9 cellular contexts compared by ENCODE assay signal in genomic region chr16:20897897-20898296, GRCh38. TPM values are rescaled to one million over a fixed set of nuclear protein-coding genes. Genes with fewer than 3 reads are reported as not detected.
DNase-seq lines count a peak whose midpoint lies in the region; ATAC-seq and TF ChIP-seq lines count a peak whose summit lies in the region.
"Had no signal": no experiment of that assay in that cellular context is flagged by ENCODE, and none has a peak within 500 bp of the region (broad histone marks: within the 10 kb centered on the region; RNA-seq: fewer than 3 reads in every experiment).

No MANE protein-coding gene starts in this region.

- H3K4me3 ChIP-seq in iPS-20b (ENCODE audit: low read length) (no peak overlapping the region), smooth muscle cell (peak overlapping the region; percentile 80)

- H3K36me3 ChIP-seq in iPS-20b (ENCODE audit: insufficient read depth, low read depth, low read length) (peaks cover 33% of the 10 kb centered on the region), smooth muscle cell (ENCODE audit: low read depth) (no peaks in the 10 kb centered on the region)

- no peak overlapping the region for H2AFZ ChIP-seq in smooth muscle cell (ENCODE audit: low read depth)

- H3K27me3 Mint-ChIP-seq in activated CD4-positive, alpha-beta T cell treated with anti-CD3 and anti-CD28 coated beads, Interleukin-2, amount 10 ng/mL, durations not matched to agents 24 days and 14 days: no peaks in the 10 kb centered on the region
- H3K27me3 Mint-ChIP-seq in activated T-helper 2 cell treated with anti-CD3 and anti-CD28 coated beads, Interferon-gamma antibody, Interleukin-2, Interleukin-4, amounts not matched to agents 10 μg/mL and 5 μg/mL and 100 μg/mL, durations not matched to agents 14 hours and 24 hours and 36 hours (ENCODE audit: low read depth): no peaks in the 10 kb centered on the region

- H3K9ac ChIP-seq in iPS-20b (ENCODE audit: low read depth, low read length) (peak overlapping the region; percentile 34; the same call in 1 of the 2 replicates), smooth muscle cell (ENCODE audit: low read depth) (no peak overlapping the region)

- 66% methylated on average over 3 of the region's 3 CpGs for WGBS in smooth muscle cell (ENCODE audit: low lambda C conversion rate)

- no peak overlapping the region for H3K27ac ChIP-seq in iPS-20b (ENCODE audit: low read length)
- H3K27ac ChIP-seq in smooth muscle cell (ENCODE audit: low read depth): peak overlapping the region; percentile 94

- TF ChIP-seq CTCF in smooth muscle cell (IDR thresholded peaks at IDR 0.05; ENCODE audit: borderline replicate concordance, insufficient read depth, poor library complexity, severe bottlenecking): no peak

- H3K4me1 ChIP-seq in iPS-20b (ENCODE audit: insufficient read depth, low read length) (peaks cover 13% of the 10 kb centered on the region; the same call in 1 of the 2 replicates), smooth muscle cell (ENCODE audit: low read depth) (peaks cover 27% of the 10 kb centered on the region)

- no peaks in the 10 kb centered on the region for H3K27me3 ChIP-seq in iPS-20b (ENCODE audit: insufficient read depth, low read length)
- no peaks in the 10 kb centered on the region for H3K27me3 ChIP-seq in smooth muscle cell (ENCODE audit: low read depth)

- peaks cover 54% of the 10 kb centered on the region for H3K4me1 Mint-ChIP-seq in activated CD4-positive, alpha-beta T cell treated with anti-CD3 and anti-CD28 coated beads, Interleukin-2, amount 10 ng/mL, durations not matched to agents 24 days and 14 days
- H3K4me1 Mint-ChIP-seq in activated T-helper 2 cell treated with anti-CD3 and anti-CD28 coated beads, Interferon-gamma antibody, Interleukin-2, Interleukin-4, amounts not matched to agents 10 μg/mL and 5 μg/mL and 100 μg/mL, durations not matched to agents 14 hours and 24 hours and 36 hours (ENCODE audit: low read depth): peaks cover 52% of the 10 kb centered on the region

- peaks cover 68% of the 10 kb centered on the region for H4K20me1 ChIP-seq in smooth muscle cell (ENCODE audit: low read depth)

- H3K4me3 Mint-ChIP-seq in activated CD4-positive, alpha-beta T cell treated with anti-CD3 and anti-CD28 coated beads, Interleukin-2, amount 10 ng/mL, durations not matched to agents 24 days and 14 days: peak overlapping the region; percentile 89
- peak overlapping the region; percentile 90 for H3K4me3 Mint-ChIP-seq in activated T-helper 2 cell treated with anti-CD3 and anti-CD28 coated beads, Interferon-gamma antibody, Interleukin-2, Interleukin-4, amounts not matched to agents 10 μg/mL and 5 μg/mL and 100 μg/mL, durations not matched to agents 14 hours and 24 hours and 36 hours (ENCODE audit: low read depth)

- H3K79me2 ChIP-seq in smooth muscle cell (ENCODE audit: low read depth): peaks cover 79% of the 10 kb centered on the region

- no peaks in the 10 kb centered on the region for H3F3A ChIP-seq in smooth muscle cell (ENCODE audit: low read depth)

- no peak for DNase-seq in activated CD4-positive, alpha-beta T cell treated with anti-CD3 and anti-CD28 coated beads, Interleukin-2, amount 10 ng/mL, durations not matched to agents 24 days and 14 days
- no peak for DNase-seq in activated CD4-positive, alpha-beta T cell treated with anti-CD3 and anti-CD28 coated beads, Interleukin-2, amount 50 U/mL, for 1 hour
- DNase-seq in activated T-helper 2 cell treated with anti-CD3 and anti-CD28 coated beads, Interferon-gamma antibody, Interleukin-2, Interleukin-4, amounts not matched to agents 10 μg/mL and 5 μg/mL and 100 μg/mL, durations not matched to agents 14 hours and 24 hours and 36 hours (ENCODE audit: low spot score): no peak
- no peak for DNase-seq in smooth muscle cell (lab: John Stamatoyannopoulos, UW; ENCODE audit: unreplicated experiment)
- DNase-seq in OCI-M2 (lab: John Stamatoyannopoulos, UW; ENCODE audit: unreplicated experiment): no peak
- DNase-seq: activated CD4-positive, alpha-beta T cell treated with anti-CD3 and anti-CD28 coated beads for 48 hours had no signal

- peak overlapping the region; percentile 96 for H3K27ac Mint-ChIP-seq in activated CD4-positive, alpha-beta T cell treated with anti-CD3 and anti-CD28 coated beads, Interleukin-2, amount 10 ng/mL, durations not matched to agents 24 days and 14 days
- H3K27ac Mint-ChIP-seq in activated T-helper 2 cell treated with anti-CD3 and anti-CD28 coated beads, Interferon-gamma antibody, Interleukin-2, Interleukin-4, amounts not matched to agents 10 μg/mL and 5 μg/mL and 100 μg/mL, durations not matched to agents 14 hours and 24 hours and 36 hours: peak overlapping the region; percentile 97

- H3K9me3 ChIP-seq in iPS-20b (ENCODE audit: insufficient read depth, low read depth, low read length) (no peaks in the 10 kb centered on the region), smooth muscle cell (replicated peaks; ENCODE audit: low read depth) (no peaks in the 10 kb centered on the region)

- H3K36me3 Mint-ChIP-seq in activated CD4-positive, alpha-beta T cell treated with anti-CD3 and anti-CD28 coated beads, Interleukin-2, amount 10 ng/mL, durations not matched to agents 24 days and 14 days (ENCODE audit: low read depth): peaks cover 43% of the 10 kb centered on the region
- H3K36me3 Mint-ChIP-seq in activated T-helper 2 cell treated with anti-CD3 and anti-CD28 coated beads, Interferon-gamma antibody, Interleukin-2, Interleukin-4, amounts not matched to agents 10 μg/mL and 5 μg/mL and 100 μg/mL, durations not matched to agents 14 hours and 24 hours and 36 hours (ENCODE audit: low read depth): peaks cover 74% of the 10 kb centered on the region

- intact Hi-C loops in activated CD4-positive, alpha-beta T cell treated with anti-CD3 and anti-CD28 coated beads, Interleukin-2, amount 10 ng/mL, durations not matched to agents 24 days and 14 days (cut with micrococcal nuclease): no loop called here
- intact Hi-C loops in activated T-helper 2 cell treated with anti-CD3 and anti-CD28 coated beads, Interferon-gamma antibody, Interleukin-2, Interleukin-4, amounts not matched to agents 10 μg/mL and 5 μg/mL and 100 μg/mL, durations not matched to agents 14 hours and 24 hours and 36 hours (cut with micrococcal nuclease): no loop called here

- H3K4me2 ChIP-seq in smooth muscle cell: peak overlapping the region; percentile 91

- no peaks in the 10 kb centered on the region for H3K9me3 Mint-ChIP-seq in activated CD4-positive, alpha-beta T cell treated with anti-CD3 and anti-CD28 coated beads, Interleukin-2, amount 10 ng/mL, durations not matched to agents 24 days and 14 days
- H3K9me3 Mint-ChIP-seq in activated T-helper 2 cell treated with anti-CD3 and anti-CD28 coated beads, Interferon-gamma antibody, Interleukin-2, Interleukin-4, amounts not matched to agents 10 μg/mL and 5 μg/mL and 100 μg/mL, durations not matched to agents 14 hours and 24 hours and 36 hours: no peaks in the 10 kb centered on the region

- no peak for ATAC-seq in HG03045 (IDR thresholded peaks at IDR 0.05; ENCODE audit: unreplicated experiment)
- ATAC-seq in HG02970 (IDR thresholded peaks at IDR 0.05; ENCODE audit: low FRiP score, unreplicated experiment): no peak

RNA-seq across cellular contexts. Expression of gene DCUN1D3, which starts 2.3 kb away (rescaled TPM):
- total RNA-seq in activated CD4-positive, alpha-beta T cell treated with anti-CD3 and anti-CD28 coated beads, Interleukin-2, amount 10 ng/mL, durations not matched to agents 24 days and 14 days: 10.8 and 12.3 TPM in 2 replicates
- total RNA-seq in activated T-helper 2 cell treated with anti-CD3 and anti-CD28 coated beads, Interferon-gamma antibody, Interleukin-2, Interleukin-4, amounts not matched to agents 10 μg/mL and 5 μg/mL and 100 μg/mL, durations not matched to agents 14 hours and 24 hours and 36 hours: 17.4 and 19.2 TPM in 2 replicates
- 36.3 and 37.8 TPM in 2 replicates for total RNA-seq in smooth muscle cell
- 12.6 and 13.5 TPM in 2 replicates for polyA plus RNA-seq in smooth muscle cell

RNA-seq across cellular contexts. Expression of gene LYRM1, which starts 2.7 kb away (rescaled TPM):
- 20.9 and 26.5 TPM in 2 replicates for total RNA-seq in activated CD4-positive, alpha-beta T cell treated with anti-CD3 and anti-CD28 coated beads, Interleukin-2, amount 10 ng/mL, durations not matched to agents 24 days and 14 days
- 30.5 and 34.7 TPM in 2 replicates for total RNA-seq in activated T-helper 2 cell treated with anti-CD3 and anti-CD28 coated beads, Interferon-gamma antibody, Interleukin-2, Interleukin-4, amounts not matched to agents 10 μg/mL and 5 μg/mL and 100 μg/mL, durations not matched to agents 14 hours and 24 hours and 36 hours
- total RNA-seq in smooth muscle cell: 10.2 and 18.6 TPM in 2 replicates
- polyA plus RNA-seq in smooth muscle cell: 11.7 and 15.3 TPM in 2 replicates
